1 cellular context compared by ENCODE assay signal in the genomic region with DNA sequence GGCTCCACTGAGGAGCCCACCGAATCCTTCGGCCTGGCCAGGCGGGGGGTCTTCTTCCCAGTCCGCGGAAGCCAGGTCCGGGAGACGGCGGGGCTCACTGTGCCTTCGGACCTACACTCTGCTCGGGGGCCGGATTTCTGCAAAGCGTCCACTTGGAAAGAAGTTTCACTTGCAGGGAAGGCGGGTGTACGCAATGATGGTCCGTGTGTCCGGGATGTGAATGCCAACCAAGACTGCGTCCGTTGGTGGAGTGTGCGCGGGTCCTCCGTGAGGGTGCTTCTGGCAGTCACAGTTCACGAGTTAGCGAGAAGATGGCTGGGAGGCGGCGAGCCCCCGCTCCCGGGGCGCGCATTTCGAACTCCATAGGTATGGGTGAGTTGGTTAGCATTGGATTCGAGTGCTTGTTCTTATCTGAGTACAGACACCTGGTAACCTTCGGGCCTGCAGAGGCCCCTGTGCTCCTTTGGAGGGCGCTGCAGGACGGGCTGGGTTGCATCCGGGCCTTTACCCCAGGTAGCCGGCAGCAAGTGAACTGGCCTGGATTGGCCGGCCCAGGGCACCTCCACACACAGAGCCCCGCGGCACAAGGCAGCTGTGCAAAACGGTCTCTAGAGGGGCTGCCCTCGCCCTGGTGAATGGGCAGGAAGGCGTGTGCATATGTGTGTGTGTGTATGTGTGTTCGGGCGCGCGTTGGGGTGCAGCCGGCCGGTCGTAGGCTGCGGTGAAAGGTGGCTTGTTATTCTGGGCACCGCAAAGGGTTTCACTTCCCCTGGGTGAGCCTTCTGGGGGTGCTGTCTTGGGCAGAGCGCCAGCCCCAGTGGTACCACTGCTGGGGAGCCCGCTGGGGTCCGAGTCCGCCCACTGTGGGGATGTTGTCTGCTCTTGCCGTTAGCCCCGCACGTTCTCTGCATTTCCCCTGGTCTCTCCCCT.
TF ChIP-seq lines count a peak whose summit lies in the region.

No MANE protein-coding gene starts in this region.

TF ChIP-seq in endothelial cell of umbilical vein, 7 proteins besides CTCF, POLR2A, EP300 and RAD21:
- TF ChIP-seq FOS (IDR thresholded peaks at IDR 0.05; ENCODE audit: borderline replicate concordance, insufficient read depth, low read length): no peak
- TF ChIP-seq GATA2 (IDR thresholded peaks at IDR 0.05; ENCODE audit: insufficient read depth, insufficient read length, low read depth, low read length): no peak
- no peak for TF ChIP-seq JUN (IDR thresholded peaks at IDR 0.05; ENCODE audit: borderline replicate concordance, insufficient read depth, insufficient read length, low read depth)
- TF ChIP-seq MYC (IDR thresholded peaks at IDR 0.05; ENCODE audit: low read depth, low read length): no peak
- TF ChIP-seq, protein P1, sequence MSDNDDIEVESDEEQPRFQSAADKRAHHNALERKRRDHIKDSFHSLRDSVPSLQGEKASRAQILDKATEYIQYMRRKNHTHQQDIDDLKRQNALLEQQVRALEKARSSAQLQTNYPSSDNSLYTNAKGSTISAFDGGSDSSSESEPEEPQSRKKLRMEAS (IDR thresholded peaks at IDR 0.05; ENCODE audit: insufficient read depth, insufficient read length): no peak
- TF ChIP-seq POLR2AphosphoS5 (IDR thresholded peaks at IDR 0.05; ENCODE audit: insufficient read depth, low read depth, low read length): no peak
- TF ChIP-seq EZH2 (IDR thresholded peaks at IDR 0.05; ENCODE audit: borderline replicate concordance, low read depth, low read length, severe bottlenecking): no peak
TF ChIP-seq in endothelial cell of umbilical vein: peak in this region for 0.
